ENCODE assay signal across 18 cellular contexts in genomic region chr14:46574976-46575375, GRCh38.
DNase-seq lines count a peak whose midpoint lies in the region; FAIRE-seq and TF ChIP-seq lines count a peak whose summit lies in the region.
"Had no signal": no experiment of that assay in that cellular context is flagged by ENCODE, and none has a peak within 500 bp of the region (broad histone marks: within the 10 kb centered on the region; RNA-seq: fewer than 3 reads in every experiment).

No MANE protein-coding gene starts in this region.

- H3K27ac ChIP-seq in astrocyte (ENCODE audit: low read depth, low read length) (peak overlapping the region; percentile 78), smooth muscle cell (ENCODE audit: low read depth) (no peak overlapping the region)
- H3K27ac ChIP-seq: GM23248 had no signal

- H3K9me3 ChIP-seq in Loucy (ENCODE audit: insufficient read depth, low read depth, low read length) (no peaks in the 10 kb centered on the region), astrocyte (ENCODE audit: insufficient read depth, low read depth, low read length) (no peaks in the 10 kb centered on the region), smooth muscle cell (replicated peaks; ENCODE audit: low read depth) (no peaks in the 10 kb centered on the region), Caco-2 (no peaks in the 10 kb centered on the region)
- H3K9me3 ChIP-seq: BE2C had no signal

- H4K20me1 ChIP-seq in Loucy (ENCODE audit: insufficient read depth, low read length, poor library complexity, severe bottlenecking) (no peaks in the 10 kb centered on the region), astrocyte (ENCODE audit: insufficient read depth, low read length) (no peaks in the 10 kb centered on the region), smooth muscle cell (ENCODE audit: low read depth) (no peaks in the 10 kb centered on the region)

- H3K9ac ChIP-seq in Loucy (ENCODE audit: low read depth, low read length, poor library complexity, severe bottlenecking) (no peak overlapping the region), astrocyte (ENCODE audit: low read length) (no peak overlapping the region), smooth muscle cell (ENCODE audit: low read depth) (no peak overlapping the region)
- H3K9ac ChIP-seq: GM23248 had no signal

- H3K9me3 Mint-ChIP-seq in astrocyte (ENCODE audit: unreplicated experiment) (no peaks in the 10 kb centered on the region), Caco-2 (ENCODE audit: unreplicated experiment) (no peaks in the 10 kb centered on the region)

- H2AFZ ChIP-seq in Loucy (ENCODE audit: low read length) (no peak overlapping the region), astrocyte (ENCODE audit: low read depth, low read length) (no peak overlapping the region), smooth muscle cell (ENCODE audit: low read depth) (no peak overlapping the region)
- H2AFZ ChIP-seq: GM23248 had no signal

- H3K27ac Mint-ChIP-seq in astrocyte (ENCODE audit: unreplicated experiment), result peak overlapping the region; percentile 7
- no peak overlapping the region for H3K27ac Mint-ChIP-seq in Caco-2 (ENCODE audit: unreplicated experiment)
- H3K27ac Mint-ChIP-seq: CD8-positive, alpha-beta memory T cell had no signal

- H3K4me3 ChIP-seq in Loucy (ENCODE audit: low read length, poor library complexity, severe bottlenecking) (no peak overlapping the region), astrocyte (ENCODE audit: insufficient read depth, low read depth, low read length) (no peak overlapping the region), smooth muscle cell (no peak overlapping the region), Caco-2 (ENCODE audit: low read depth, low read length) (no peak overlapping the region)
- H3K4me3 ChIP-seq: GM12878, GM23248 had no signal

- no peaks in the 10 kb centered on the region for H3K9me2 ChIP-seq in Loucy (replicated peaks; ENCODE audit: low read depth, low read length)

- no peaks in the 10 kb centered on the region for H3K79me2 ChIP-seq in Loucy (ENCODE audit: insufficient read depth, low read length)
- H3K79me2 ChIP-seq in astrocyte (ENCODE audit: insufficient read depth, low read length), result no peaks in the 10 kb centered on the region
- no peaks in the 10 kb centered on the region for H3K79me2 ChIP-seq in smooth muscle cell (ENCODE audit: low read depth)

- no peaks in the 10 kb centered on the region for H3F3A ChIP-seq in Loucy (ENCODE audit: low read depth)
- no peaks in the 10 kb centered on the region for H3F3A ChIP-seq in smooth muscle cell (ENCODE audit: low read depth)

- no peak overlapping the region for H3K4me3 Mint-ChIP-seq in astrocyte (ENCODE audit: unreplicated experiment)
- no peak overlapping the region for H3K4me3 Mint-ChIP-seq in Caco-2 (ENCODE audit: unreplicated experiment)
- H3K4me3 Mint-ChIP-seq: CD8-positive, alpha-beta memory T cell had no signal

- DNase-seq in astrocyte (ENCODE audit: low read depth) (no peak), lung microvascular endothelial cell (ENCODE audit: low read depth in 2 of 2) (peak; percentile 25 to 61), smooth muscle cell (lab: John Stamatoyannopoulos, UW; ENCODE audit: unreplicated experiment) (no peak), COLO668 (lab: John Stamatoyannopoulos, UW; ENCODE audit: unreplicated experiment) (no peak), Caco-2 (no peak)
- DNase-seq in stimulated activated CD4-positive, alpha-beta T cell treated with anti-CD3 and anti-CD28 coated beads, Interleukin-4, amount 100 ng/mL, for 24 hours, result no peak
- DNase-seq: BE2C; Calu3; CD8-positive, alpha-beta memory T cell; DMS 273 treated with DMSO at 0.1 percent for 48 hours; DMS79; GM23248 had no signal

- WGBS in smooth muscle cell (ENCODE audit: low lambda C conversion rate), result 79% methylated on average over 2 of the region's 2 CpGs

- H3K36me3 ChIP-seq in Loucy (ENCODE audit: insufficient read depth, low read length), result no peaks in the 10 kb centered on the region
- H3K36me3 ChIP-seq in astrocyte (ENCODE audit: insufficient read depth, low read length), result no peaks in the 10 kb centered on the region
- no peaks in the 10 kb centered on the region for H3K36me3 ChIP-seq in smooth muscle cell (ENCODE audit: low read depth)
- H3K36me3 ChIP-seq in Caco-2 (ENCODE audit: control insufficient read depth, insufficient read depth, low read length), result no peaks in the 10 kb centered on the region
- H3K36me3 ChIP-seq: BE2C had no signal

- FAIRE-seq in astrocyte (lab: Jason Lieb, UNC), result no peak
- FAIRE-seq: A204.1, GM12878, GM18507, HepG2, HTR-8/SVneo had no signal

- CTCF ChIA-PET in Caco-2 (lab: Charles Lee), result interaction anchor here (0.6 to 0.7 kb wide), 2 partner anchors 29 to 56 kb away, joined by 3 read pairs; no protein-coding TSS in a partner anchor

- no TSS peak for BruUV-seq in Caco-2 (replicated peaks; lab: Mats Ljungman, UMichigan)

- H3K4me2 ChIP-seq in Loucy (ENCODE audit: low read depth, low read length, poor library complexity, severe bottlenecking) (peak overlapping the region; percentile 42), astrocyte (ENCODE audit: low read length) (peak overlapping the region; percentile 74), smooth muscle cell (peak overlapping the region; percentile 12)

- peaks cover 11% of the 10 kb centered on the region for H3K4me1 ChIP-seq in Loucy (ENCODE audit: insufficient read depth, low read length, poor library complexity, severe bottlenecking)
- peaks cover 25% of the 10 kb centered on the region for H3K4me1 ChIP-seq in astrocyte (ENCODE audit: insufficient read depth, low read length)
- H3K4me1 ChIP-seq in smooth muscle cell (ENCODE audit: low read depth), result no peaks in the 10 kb centered on the region
- peaks cover 14% of the 10 kb centered on the region; the same call in 1 of the 2 replicates for H3K4me1 ChIP-seq in Caco-2
- H3K4me1 ChIP-seq: BE2C had no signal

- no peaks in the 10 kb centered on the region for H3K27me3 ChIP-seq in Loucy (ENCODE audit: insufficient read depth, low read length, poor library complexity, severe bottlenecking)
- H3K27me3 ChIP-seq in astrocyte (ENCODE audit: insufficient read depth, low read length), result no peaks in the 10 kb centered on the region
- H3K27me3 ChIP-seq in smooth muscle cell (ENCODE audit: low read depth), result no peaks in the 10 kb centered on the region
- H3K27me3 ChIP-seq in Caco-2 (replicated peaks; ENCODE audit: control insufficient read depth, insufficient read depth, low read length), result no peaks in the 10 kb centered on the region
- H3K27me3 ChIP-seq: BE2C had no signal

- intact Hi-C loops in Caco-2 (cut with micrococcal nuclease; ENCODE audit: unreplicated experiment), result no loop called here

- TF ChIP-seq CTCF in Loucy (conservative IDR thresholded peaks at IDR 0.05; ENCODE audit: low read length) (no peak), astrocyte (IDR thresholded peaks at IDR 0.05; ENCODE audit: insufficient read depth, low read depth, low read length) (no peak), smooth muscle cell (IDR thresholded peaks at IDR 0.05; ENCODE audit: borderline replicate concordance, insufficient read depth, poor library complexity, severe bottlenecking) (no peak), Caco-2 (IDR thresholded peaks at IDR 0.05; ENCODE audit: insufficient read depth in 1 of 2, low read depth in 1 of 2, low read length in 1 of 2, severe bottlenecking in 1 of 2, unreplicated experiment in 1 of 2) (no peak)

- H3K36me3 Mint-ChIP-seq in astrocyte (ENCODE audit: low read depth, unreplicated experiment) (no peaks in the 10 kb centered on the region), Caco-2 (ENCODE audit: insufficient read depth, unreplicated experiment) (no peaks in the 10 kb centered on the region)
- H3K36me3 Mint-ChIP-seq: CD8-positive, alpha-beta memory T cell had no signal

- no peaks in the 10 kb centered on the region for H3K27me3 Mint-ChIP-seq in astrocyte (ENCODE audit: low read depth, unreplicated experiment)
- no peaks in the 10 kb centered on the region for H3K27me3 Mint-ChIP-seq in Caco-2 (ENCODE audit: insufficient read depth, unreplicated experiment)
- H3K27me3 Mint-ChIP-seq: CD8-positive, alpha-beta memory T cell had no signal

- POLR2A ChIA-PET in Caco-2 (lab: Charles Lee), result no interaction called here

- H3K4me1 Mint-ChIP-seq in astrocyte (ENCODE audit: low read depth, unreplicated experiment) (peaks cover 19% of the 10 kb centered on the region), Caco-2 (ENCODE audit: low read depth, unreplicated experiment) (peaks cover 7% of the 10 kb centered on the region)
- H3K4me1 Mint-ChIP-seq: CD8-positive, alpha-beta memory T cell had no signal

Comparison
In these comparisons a context has a peak if more than half of its experiments do, and no peak if none do; other contexts are left out.
1. H3K4me2 ChIP-seq: peak in every context shown above with its lines; median percentile 74 in astrocyte; 42 in Loucy; 12 in smooth muscle cell.
2. DNase-seq: peak in lung microvascular endothelial cell (2 of 2); none in astrocyte (single experiment), smooth muscle cell (single experiment), COLO668 (single experiment), stimulated activated CD4-positive, alpha-beta T cell treated with anti-CD3 and anti-CD28 coated beads, Interleukin-4, amount 100 ng/mL, for 24 hours (single experiment) and Caco-2 (0 of 2).